ENCODE assay signal across 1 cellular context in the genomic region with DNA sequence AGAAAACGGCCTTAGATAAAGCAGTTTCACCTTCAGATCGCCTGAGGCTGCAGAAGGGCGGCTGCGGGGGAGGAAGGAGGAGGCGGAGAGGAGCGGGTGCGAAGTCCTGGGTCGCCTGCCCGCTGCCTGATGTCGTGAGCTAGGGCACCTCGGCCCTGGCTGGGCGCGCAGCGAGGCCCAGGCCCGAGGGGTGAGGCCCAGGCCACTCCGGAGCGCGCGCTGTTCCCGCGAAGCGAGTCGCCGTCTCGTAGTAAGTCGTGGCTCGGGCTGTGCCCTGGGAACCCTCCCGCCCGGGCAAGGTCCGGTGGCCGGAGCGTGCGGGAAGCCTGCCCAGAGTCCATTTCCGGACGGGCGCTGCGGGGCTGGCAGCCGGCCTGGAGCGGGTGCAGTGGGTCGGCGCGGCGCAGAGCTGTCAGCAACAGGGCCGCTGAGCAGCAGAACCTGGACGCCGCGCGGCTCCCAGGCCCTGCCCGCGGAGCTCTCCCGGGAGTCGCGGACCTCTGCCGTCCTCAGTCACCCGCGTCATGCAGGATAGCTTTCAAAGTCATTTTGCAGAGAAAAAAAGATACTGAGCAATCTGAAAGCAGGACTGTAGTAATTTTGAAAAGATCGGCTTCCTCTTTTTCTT.
TF ChIP-seq lines count a peak whose summit lies in the region.

No MANE protein-coding gene starts in this region.

TF ChIP-seq in HepG2, 621 proteins besides CTCF, POLR2A, EP300 and RAD21 (continued from another document and continues in another):
- TF ChIP-seq, protein P1, sequence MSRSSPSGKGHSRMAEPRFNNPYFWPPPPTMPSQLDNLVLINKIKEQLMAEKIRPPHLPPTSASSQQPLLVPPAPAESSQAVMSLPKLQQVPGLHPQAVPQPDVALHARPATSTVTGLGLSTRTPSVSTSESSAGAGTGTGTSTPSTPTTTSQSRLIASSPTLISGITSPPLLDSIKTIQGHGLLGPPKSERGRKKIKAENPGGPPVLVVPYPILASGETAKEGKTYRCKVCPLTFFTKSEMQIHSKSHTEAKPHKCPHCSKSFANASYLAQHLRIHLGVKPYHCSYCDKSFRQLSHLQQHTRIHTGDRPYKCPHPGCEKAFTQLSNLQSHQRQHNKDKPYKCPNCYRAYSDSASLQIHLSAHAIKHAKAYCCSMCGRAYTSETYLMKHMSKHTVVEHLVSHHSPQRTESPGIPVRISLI (CRISPR knock-in tag; IDR thresholded peaks at IDR 0.05; ENCODE audit: borderline replicate concordance): peak; percentile 15; the same call in 1 of the 2 replicates
- no peak for TF ChIP-seq MAZ (IDR thresholded peaks at IDR 0.05; ENCODE audit: borderline replicate concordance, low read depth, low read length)
- peak; percentile 87 for TF ChIP-seq MAZ (CRISPR knock-in tag; IDR thresholded peaks at IDR 0.05; ENCODE audit: low read depth)
- TF ChIP-seq KLF9 (CRISPR knock-in tag; IDR thresholded peaks at IDR 0.05; ENCODE audit: low read depth): no peak
- TF ChIP-seq RORA (CRISPR knock-in tag; IDR thresholded peaks at IDR 0.05): no peak
- TF ChIP-seq RBM39 (IDR thresholded peaks at IDR 0.05; ENCODE audit: low read depth, low read length, poor library complexity, severe bottlenecking): peak; percentile 84
- no peak for TF ChIP-seq CHCHD3 (CRISPR knock-in tag; IDR thresholded peaks at IDR 0.05)
- peak; percentile 82 for TF ChIP-seq ZNF563 (CRISPR knock-in tag; IDR thresholded peaks at IDR 0.05)
- TF ChIP-seq SOX13 (IDR thresholded peaks at IDR 0.05): no peak
- 0 out of 4 replicates have a peak, but pooled peaks of 1 of the 2 experiments have one; percentile 5 for TF ChIP-seq SOX13 (CRISPR knock-in tag; conservative IDR thresholded peaks at IDR 0.05 in 1 of 2, IDR thresholded peaks at IDR 0.05 in 1 of 2)
- no peak for TF ChIP-seq MAFK (conservative IDR thresholded peaks at IDR 0.05 in 1 of 2, IDR thresholded peaks at IDR 0.05 in 1 of 2; ENCODE audit: low read length in 2 of 2)
- TF ChIP-seq THRA (CRISPR knock-in tag; IDR thresholded peaks at IDR 0.05; ENCODE audit: borderline replicate concordance): no peak
- no peak; the same call in 1 of the 2 replicates for TF ChIP-seq ZFP36L1 (CRISPR knock-in tag; IDR thresholded peaks at IDR 0.05)
- TF ChIP-seq SIN3B (IDR thresholded peaks at IDR 0.05; ENCODE audit: low read length): no peak
- TF ChIP-seq TEAD3 (CRISPR knock-in tag; optimal IDR thresholded peaks at IDR 0.05; ENCODE audit: borderline replicate concordance): no peak
- no peak for TF ChIP-seq MEF2D (CRISPR knock-in tag; IDR thresholded peaks at IDR 0.05)
- no peak for TF ChIP-seq NR3C1 (CRISPR knock-in tag; IDR thresholded peaks at IDR 0.05)
- TF ChIP-seq, protein P2, sequence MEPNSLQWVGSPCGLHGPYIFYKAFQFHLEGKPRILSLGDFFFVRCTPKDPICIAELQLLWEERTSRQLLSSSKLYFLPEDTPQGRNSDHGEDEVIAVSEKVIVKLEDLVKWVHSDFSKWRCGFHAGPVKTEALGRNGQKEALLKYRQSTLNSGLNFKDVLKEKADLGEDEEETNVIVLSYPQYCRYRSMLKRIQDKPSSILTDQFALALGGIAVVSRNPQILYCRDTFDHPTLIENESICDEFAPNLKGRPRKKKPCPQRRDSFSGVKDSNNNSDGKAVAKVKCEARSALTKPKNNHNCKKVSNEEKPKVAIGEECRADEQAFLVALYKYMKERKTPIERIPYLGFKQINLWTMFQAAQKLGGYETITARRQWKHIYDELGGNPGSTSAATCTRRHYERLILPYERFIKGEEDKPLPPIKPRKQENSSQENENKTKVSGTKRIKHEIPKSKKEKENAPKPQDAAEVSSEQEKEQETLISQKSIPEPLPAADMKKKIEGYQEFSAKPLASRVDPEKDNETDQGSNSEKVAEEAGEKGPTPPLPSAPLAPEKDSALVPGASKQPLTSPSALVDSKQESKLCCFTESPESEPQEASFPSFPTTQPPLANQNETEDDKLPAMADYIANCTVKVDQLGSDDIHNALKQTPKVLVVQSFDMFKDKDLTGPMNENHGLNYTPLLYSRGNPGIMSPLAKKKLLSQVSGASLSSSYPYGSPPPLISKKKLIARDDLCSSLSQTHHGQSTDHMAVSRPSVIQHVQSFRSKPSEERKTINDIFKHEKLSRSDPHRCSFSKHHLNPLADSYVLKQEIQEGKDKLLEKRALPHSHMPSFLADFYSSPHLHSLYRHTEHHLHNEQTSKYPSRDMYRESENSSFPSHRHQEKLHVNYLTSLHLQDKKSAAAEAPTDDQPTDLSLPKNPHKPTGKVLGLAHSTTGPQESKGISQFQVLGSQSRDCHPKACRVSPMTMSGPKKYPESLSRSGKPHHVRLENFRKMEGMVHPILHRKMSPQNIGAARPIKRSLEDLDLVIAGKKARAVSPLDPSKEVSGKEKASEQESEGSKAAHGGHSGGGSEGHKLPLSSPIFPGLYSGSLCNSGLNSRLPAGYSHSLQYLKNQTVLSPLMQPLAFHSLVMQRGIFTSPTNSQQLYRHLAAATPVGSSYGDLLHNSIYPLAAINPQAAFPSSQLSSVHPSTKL (CRISPR knock-in tag; IDR thresholded peaks at IDR 0.05): peak; percentile 69; the same call in 1 of the 2 replicates
- TF ChIP-seq SP5 (CRISPR knock-in tag; IDR thresholded peaks at IDR 0.05; ENCODE audit: borderline replicate concordance, low read depth): no peak
- TF ChIP-seq MXD1 (CRISPR knock-in tag; IDR thresholded peaks at IDR 0.05): peak; percentile 93; the same call in 1 of the 2 replicates
- peak; percentile 19; the same call in 1 of the 2 replicates for TF ChIP-seq GATAD2A (CRISPR knock-in tag; IDR thresholded peaks at IDR 0.05)
- TF ChIP-seq ZNF569 (CRISPR knock-in tag; IDR thresholded peaks at IDR 0.05; ENCODE audit: borderline replicate concordance): peak; percentile 66; the same call in 1 of the 2 replicates
- no peak for TF ChIP-seq ZKSCAN8 (CRISPR knock-in tag; IDR thresholded peaks at IDR 0.05; ENCODE audit: borderline replicate concordance)
- no peak for TF ChIP-seq CREBL2 (CRISPR knock-in tag; IDR thresholded peaks at IDR 0.05; ENCODE audit: borderline replicate concordance)
- no peak for TF ChIP-seq HMG20A (CRISPR knock-in tag; IDR thresholded peaks at IDR 0.05; ENCODE audit: borderline replicate concordance)
- TF ChIP-seq NCOA5 (CRISPR knock-in tag; IDR thresholded peaks at IDR 0.05): no peak
- TF ChIP-seq ZNF251 (CRISPR knock-in tag; IDR thresholded peaks at IDR 0.05): peak; percentile 51; the same call in 1 of the 2 replicates
- TF ChIP-seq ISL2 (CRISPR knock-in tag; IDR thresholded peaks at IDR 0.05): peak; percentile 70; the same call in 1 of the 2 replicates
- TF ChIP-seq FOXO4 (CRISPR knock-in tag; conservative IDR thresholded peaks at IDR 0.05): 0 out of 2 replicates have a peak, but pooled peaks have one; percentile 91
- TF ChIP-seq ETV5 (CRISPR knock-in tag; IDR thresholded peaks at IDR 0.05; ENCODE audit: borderline replicate concordance): peak; percentile 80
- TF ChIP-seq ZNF350 (CRISPR knock-in tag; IDR thresholded peaks at IDR 0.05; ENCODE audit: borderline replicate concordance, low read depth): peak; percentile 57
- TF ChIP-seq, protein P3, sequence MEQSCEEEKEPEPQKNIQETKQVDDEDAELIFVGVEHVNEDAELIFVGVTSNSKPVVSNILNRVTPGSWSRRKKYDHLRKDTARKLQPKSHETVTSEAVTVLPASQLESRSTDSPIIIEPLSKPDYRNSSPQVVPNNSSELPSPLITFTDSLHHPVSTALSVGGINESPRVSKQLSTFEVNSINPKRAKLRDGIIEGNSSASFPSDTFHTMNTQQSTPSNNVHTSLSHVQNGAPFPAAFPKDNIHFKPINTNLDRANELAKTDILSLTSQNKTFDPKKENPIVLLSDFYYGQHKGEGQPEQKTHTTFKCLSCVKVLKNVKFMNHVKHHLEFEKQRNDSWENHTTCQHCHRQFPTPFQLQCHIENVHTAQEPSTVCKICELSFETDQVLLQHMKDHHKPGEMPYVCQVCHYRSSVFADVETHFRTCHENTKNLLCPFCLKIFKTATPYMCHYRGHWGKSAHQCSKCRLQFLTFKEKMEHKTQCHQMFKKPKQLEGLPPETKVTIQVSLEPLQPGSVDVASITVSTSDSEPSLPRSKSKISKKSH (CRISPR knock-in tag; IDR thresholded peaks at IDR 0.05; ENCODE audit: borderline replicate concordance): peak; percentile 89
- TF ChIP-seq SIX4 (CRISPR knock-in tag; IDR thresholded peaks at IDR 0.05): no peak
- peak in 1 of 2 experiments; percentile 50; a peak in 1 of 4 replicates for TF ChIP-seq KLF16 (CRISPR knock-in tag; IDR thresholded peaks at IDR 0.05)
- no peak; the same call in 1 of the 2 replicates for TF ChIP-seq ZBTB8A (CRISPR knock-in tag; IDR thresholded peaks at IDR 0.05; ENCODE audit: borderline replicate concordance, low read depth)
- TF ChIP-seq DMTF1 (CRISPR knock-in tag; IDR thresholded peaks at IDR 0.05): 0 out of 2 replicates have a peak, but pooled peaks have one; percentile 46
- TF ChIP-seq ATF3 (CRISPR knock-in tag; IDR thresholded peaks at IDR 0.05): no peak
- TF ChIP-seq HDAC2 (CRISPR knock-in tag; IDR thresholded peaks at IDR 0.05): no peak
- no peak for TF ChIP-seq ZKSCAN5 (CRISPR knock-in tag; IDR thresholded peaks at IDR 0.05)
- TF ChIP-seq ZNF839 (CRISPR knock-in tag; IDR thresholded peaks at IDR 0.05; ENCODE audit: borderline replicate concordance): no peak
- no peak for TF ChIP-seq TAF1 (CRISPR knock-in tag; IDR thresholded peaks at IDR 0.05)
- TF ChIP-seq, protein P4, sequence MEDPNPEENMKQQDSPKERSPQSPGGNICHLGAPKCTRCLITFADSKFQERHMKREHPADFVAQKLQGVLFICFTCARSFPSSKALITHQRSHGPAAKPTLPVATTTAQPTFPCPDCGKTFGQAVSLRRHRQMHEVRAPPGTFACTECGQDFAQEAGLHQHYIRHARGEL (CRISPR knock-in tag; IDR thresholded peaks at IDR 0.05): no peak
- peak; percentile 28; the same call in 1 of the 2 replicates for TF ChIP-seq AKAP8 (CRISPR knock-in tag; IDR thresholded peaks at IDR 0.05)
- 0 out of 2 replicates have a peak, but pooled peaks have one; percentile 3 for TF ChIP-seq ZBTB20 (CRISPR knock-in tag; IDR thresholded peaks at IDR 0.05; ENCODE audit: borderline replicate concordance, low read depth)
- TF ChIP-seq ZNF34 (CRISPR knock-in tag; IDR thresholded peaks at IDR 0.05; ENCODE audit: borderline replicate concordance): no peak
- peak; percentile 17 for TF ChIP-seq SKI (IDR thresholded peaks at IDR 0.05; ENCODE audit: partially characterized antibody)
- TF ChIP-seq SIN3A (IDR thresholded peaks at IDR 0.05; ENCODE audit: borderline replicate concordance, low read depth, low read length): no peak
- TF ChIP-seq, protein P5, sequence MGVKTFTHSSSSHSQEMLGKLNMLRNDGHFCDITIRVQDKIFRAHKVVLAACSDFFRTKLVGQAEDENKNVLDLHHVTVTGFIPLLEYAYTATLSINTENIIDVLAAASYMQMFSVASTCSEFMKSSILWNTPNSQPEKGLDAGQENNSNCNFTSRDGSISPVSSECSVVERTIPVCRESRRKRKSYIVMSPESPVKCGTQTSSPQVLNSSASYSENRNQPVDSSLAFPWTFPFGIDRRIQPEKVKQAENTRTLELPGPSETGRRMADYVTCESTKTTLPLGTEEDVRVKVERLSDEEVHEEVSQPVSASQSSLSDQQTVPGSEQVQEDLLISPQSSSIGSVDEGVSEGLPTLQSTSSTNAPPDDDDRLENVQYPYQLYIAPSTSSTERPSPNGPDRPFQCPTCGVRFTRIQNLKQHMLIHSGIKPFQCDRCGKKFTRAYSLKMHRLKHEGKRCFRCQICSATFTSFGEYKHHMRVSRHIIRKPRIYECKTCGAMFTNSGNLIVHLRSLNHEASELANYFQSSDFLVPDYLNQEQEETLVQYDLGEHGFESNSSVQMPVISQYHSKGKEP (CRISPR knock-in tag; IDR thresholded peaks at IDR 0.05): 0 out of 2 replicates have a peak, but pooled peaks have one; percentile 57
- no peak for TF ChIP-seq HDAC6 (IDR thresholded peaks at IDR 0.05; ENCODE audit: low read depth, low read length)
- no peak for TF ChIP-seq TGIF2 (CRISPR knock-in tag; IDR thresholded peaks at IDR 0.05)
- TF ChIP-seq ZBTB21 (CRISPR knock-in tag; IDR thresholded peaks at IDR 0.05): no peak
